Comparison of ENCODE assay signal across 7 cellular contexts in the genomic region with DNA sequence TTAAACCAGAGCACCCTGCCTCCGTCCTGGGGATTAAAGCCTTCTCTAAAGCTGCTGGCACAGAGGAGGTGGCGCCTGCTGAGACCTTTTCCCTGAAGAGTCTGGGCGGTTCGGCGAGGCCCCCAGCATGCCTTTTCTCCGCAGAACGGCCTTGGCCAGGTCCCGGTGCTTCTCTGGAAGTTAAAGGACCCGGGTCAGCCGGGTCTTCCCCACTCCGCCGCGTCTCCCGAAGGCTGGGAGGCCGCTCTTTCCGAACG. TPM values are rescaled to one million over a fixed set of nuclear protein-coding genes. Genes with fewer than 3 reads are reported as not detected.
DNase-seq lines count a peak whose midpoint lies in the region; ATAC-seq lines count a peak whose summit lies in the region.

No MANE protein-coding gene starts in this region.

- no peaks in the 10 kb centered on the region for H3K9me3 ChIP-seq in esophagus (ENCODE audit: control insufficient read depth in 2 of 2, insufficient read depth in 1 of 2, low read depth in 1 of 2, low read length in 1 of 2)

- H3K27ac ChIP-seq in esophagus (ENCODE audit: low read depth in 2 of 2, low read length in 1 of 2) = peak overlapping the region; percentile 92 to 93

- peaks cover 0 to 16% of the 10 kb centered on the region in 2 donors for H3K36me3 ChIP-seq in esophagus (ENCODE audit: control insufficient read depth in 2 of 2, insufficient read depth in 2 of 2, low read length in 1 of 2)

- H3K4me1 Mint-ChIP-seq in natural killer cell treated with Interleukin-12 subunit alpha and Interleukin-12 subunit beta and Interleukin-15 and Interleukin-18, amount 100 ng/mL, for 72 hours (ENCODE audit: low read depth in 2 of 2) = peaks cover 25 to 29% of the 10 kb centered on the region in 2 donors

- WGBS in esophagus, 2 donors = 0% methylated on average over 17 of the region's 17 CpGs

- peak; percentile 20 to 32 for DNase-seq in activated CD4-positive, alpha-beta T cell treated with anti-CD3 and anti-CD28 coated beads for 4 hours
- DNase-seq in natural killer cell treated with Interleukin-12 subunit alpha and Interleukin-12 subunit beta and Interleukin-15 and Interleukin-18, amount 100 ng/mL, for 72 hours (ENCODE audit: low spot score) = no peak
- DNase-seq in putamen (ENCODE audit: low spot score) (no peak), NCI-H2196 treated with DMSO at 0.1 percent for 48 hours (lab: John Stamatoyannopoulos, UW; ENCODE audit: unreplicated experiment) (no peak)

- no peaks in the 10 kb centered on the region for H3K27me3 Mint-ChIP-seq in natural killer cell treated with Interleukin-12 subunit alpha and Interleukin-12 subunit beta and Interleukin-15 and Interleukin-18, amount 100 ng/mL, for 72 hours

- H3K4me3 Mint-ChIP-seq in natural killer cell treated with Interleukin-12 subunit alpha and Interleukin-12 subunit beta and Interleukin-15 and Interleukin-18, amount 100 ng/mL, for 72 hours = peak overlapping the region; percentile 98

- H3K27me3 ChIP-seq in esophagus (ENCODE audit: control insufficient read depth in 1 of 2, insufficient read depth in 2 of 2, low read length in 2 of 2) = no peaks in the 10 kb centered on the region

- H3K27ac Mint-ChIP-seq in natural killer cell treated with Interleukin-12 subunit alpha and Interleukin-12 subunit beta and Interleukin-15 and Interleukin-18, amount 100 ng/mL, for 72 hours = peak overlapping the region; percentile 48 to 93

- H3K4me3 ChIP-seq in esophagus (ENCODE audit: low read depth in 1 of 2, low read length in 2 of 2) = peak overlapping the region; percentile 82 to 83

- H3K36me3 Mint-ChIP-seq in natural killer cell treated with Interleukin-12 subunit alpha and Interleukin-12 subunit beta and Interleukin-15 and Interleukin-18, amount 100 ng/mL, for 72 hours = peaks cover 5% of the 10 kb centered on the region

- H3K9me3 Mint-ChIP-seq in natural killer cell treated with Interleukin-12 subunit alpha and Interleukin-12 subunit beta and Interleukin-15 and Interleukin-18, amount 100 ng/mL, for 72 hours = no peaks in the 10 kb centered on the region

- ATAC-seq in GM19043 (IDR thresholded peaks at IDR 0.05; ENCODE audit: low read depth, unreplicated experiment) (peak; percentile 27), HG03045 (IDR thresholded peaks at IDR 0.05; ENCODE audit: unreplicated experiment) (peak; percentile 14)
- ATAC-seq in natural killer cell treated with Interleukin-12 subunit alpha and Interleukin-12 subunit beta and Interleukin-15 and Interleukin-18, amount 100 ng/mL, for 72 hours = peak in 1 of 2 donors; percentile 43

- peaks cover 4 to 16% of the 10 kb centered on the region in 2 donors for H3K4me1 ChIP-seq in esophagus (ENCODE audit: control insufficient read depth in 2 of 2, insufficient read depth in 2 of 2, low read length in 1 of 2)

RNA-seq across cellular contexts. Expression of gene FAM219B, which starts 0.5 kb away (rescaled TPM):
- 10 to 100 TPM; 46.4 to 53.0 TPM for polyA plus RNA-seq in esophagus
- total RNA-seq in natural killer cell treated with Interleukin-12 subunit alpha and Interleukin-12 subunit beta and Interleukin-15 and Interleukin-18, amount 100 ng/mL, for 72 hours = 10 to 100 TPM; 49.6 to 74.3 TPM

RNA-seq across cellular contexts. Expression of gene MPI, which starts 16.3 kb away (rescaled TPM):
- 10 to 100 TPM; 26.5 to 27.4 TPM for polyA plus RNA-seq in esophagus
- total RNA-seq in natural killer cell treated with Interleukin-12 subunit alpha and Interleukin-12 subunit beta and Interleukin-15 and Interleukin-18, amount 100 ng/mL, for 72 hours = 10 to 100 TPM; 43.6 to 46.8 TPM

RNA-seq across cellular contexts. Expression of gene COX5A, which starts 31.8 kb away (rescaled TPM):
- polyA plus RNA-seq in esophagus = 100 to 1,000 TPM; 196 to 331 TPM
- 100 to 1,000 TPM; 221 to 229 TPM for total RNA-seq in natural killer cell treated with Interleukin-12 subunit alpha and Interleukin-12 subunit beta and Interleukin-15 and Interleukin-18, amount 100 ng/mL, for 72 hours

RNA-seq across cellular contexts. Expression of gene SCAMP2, which starts 33.0 kb away (rescaled TPM):
- 10 to 100 TPM; 58.9 to 62.3 TPM for polyA plus RNA-seq in esophagus
- 100 to 1,000 TPM; 109 to 111 TPM for total RNA-seq in natural killer cell treated with Interleukin-12 subunit alpha and Interleukin-12 subunit beta and Interleukin-15 and Interleukin-18, amount 100 ng/mL, for 72 hours

RNA-seq across cellular contexts. Expression of gene RPP25, which starts 50.5 kb away (rescaled TPM):
- polyA plus RNA-seq in esophagus = 1 to 10 TPM; 2.8 to 7.4 TPM
- 1 to 10 TPM; 1.5 to 3.6 TPM for total RNA-seq in natural killer cell treated with Interleukin-12 subunit alpha and Interleukin-12 subunit beta and Interleukin-15 and Interleukin-18, amount 100 ng/mL, for 72 hours

Comparison
In these comparisons a context has a peak if more than half of its experiments do, and no peak if none do; other contexts are left out.
1. DNase-seq: peak in activated CD4-positive, alpha-beta T cell treated with anti-CD3 and anti-CD28 coated beads for 4 hours (2 of 2); none in natural killer cell treated with Interleukin-12 subunit alpha and Interleukin-12 subunit beta and Interleukin-15 and Interleukin-18, amount 100 ng/mL, for 72 hours (single experiment), putamen (single experiment) and NCI-H2196 treated with DMSO at 0.1 percent for 48 hours (single experiment).